ENCODE assay signal across 1 cellular context in genomic region chr4:128810871-128811570, GRCh38.
TF ChIP-seq lines count a peak whose summit lies in the region.

No MANE protein-coding gene starts in this region.

TF ChIP-seq in K562, 482 proteins besides CTCF, POLR2A, EP300 and RAD21 (continued from another document and continues in another):
- TF ChIP-seq CHD7 (IDR thresholded peaks at IDR 0.05; ENCODE audit: low read depth, low read length) (no peak), ZNF436 (CRISPR knock-in tag; IDR thresholded peaks at IDR 0.05) (no peak), ZNF695 (CRISPR knock-in tag; IDR thresholded peaks at IDR 0.05) (no peak), DLX4 (CRISPR knock-in tag; IDR thresholded peaks at IDR 0.05) (no peak), IRF1 (CRISPR knock-in tag; IDR thresholded peaks at IDR 0.05; ENCODE audit: borderline replicate concordance) (no peak), COPS2 (conservative IDR thresholded peaks at IDR 0.05) (no peak), TFE3 (CRISPR knock-in tag; IDR thresholded peaks at IDR 0.05) (no peak), YBX1 (IDR thresholded peaks at IDR 0.05) (no peak), TARDBP (IDR thresholded peaks at IDR 0.05) (no peak), RBM17 (IDR thresholded peaks at IDR 0.05; ENCODE audit: borderline replicate concordance, low read depth, low read length) (no peak), HOXB6 (CRISPR knock-in tag; IDR thresholded peaks at IDR 0.05; ENCODE audit: borderline replicate concordance) (no peak), ETV6 (IDR thresholded peaks at IDR 0.05; ENCODE audit: borderline replicate concordance in 1 of 2, low read depth in 2 of 2, low read length in 1 of 2) (no peak), ETV6 (CRISPR knock-in tag; IDR thresholded peaks at IDR 0.05; ENCODE audit: borderline replicate concordance) (peak; percentile 84; the same call in 1 of the 2 replicates), PHB (CRISPR knock-in tag; IDR thresholded peaks at IDR 0.05) (no peak), MTF1 (CRISPR knock-in tag; IDR thresholded peaks at IDR 0.05; ENCODE audit: borderline replicate concordance) (no peak), SPI1 (IDR thresholded peaks at IDR 0.05; ENCODE audit: borderline replicate concordance, low read depth, low read length) (no peak), BRD4 (IDR thresholded peaks at IDR 0.05) (peak; percentile 77; the same call in 1 of the 2 replicates), BRCA1 (IDR thresholded peaks at IDR 0.05) (no peak), BRCA1 (CRISPR knock-in tag; IDR thresholded peaks at IDR 0.05) (no peak), RUNX1 (IDR thresholded peaks at IDR 0.05; ENCODE audit: low read depth) (no peak), ARID3A (IDR thresholded peaks at IDR 0.05; ENCODE audit: borderline replicate concordance, low read depth, low read length) (no peak), NBN (IDR thresholded peaks at IDR 0.05; ENCODE audit: low read depth) (no peak), TSHZ1 (CRISPR knock-in tag; IDR thresholded peaks at IDR 0.05) (no peak), MCM5 (IDR thresholded peaks at IDR 0.05; ENCODE audit: low read depth) (no peak), MBD1 (CRISPR knock-in tag; IDR thresholded peaks at IDR 0.05) (no peak), ZC3H8 (IDR thresholded peaks at IDR 0.05) (no peak), CAMTA2 (CRISPR knock-in tag; conservative IDR thresholded peaks at IDR 0.05) (no peak), HNRNPH1 (optimal IDR thresholded peaks at IDR 0.05; ENCODE audit: low read depth, low read length) (no peak), CEBPG (CRISPR knock-in tag; IDR thresholded peaks at IDR 0.05) (no peak), CEBPG (tag; conservative IDR thresholded peaks at IDR 0.05 in 1 of 2, IDR thresholded peaks at IDR 0.05 in 1 of 2) (no peak), ZNF133 (CRISPR knock-in tag; IDR thresholded peaks at IDR 0.05) (no peak), SETDB1 (IDR thresholded peaks at IDR 0.05; ENCODE audit: low read length) (no peak), GTF3C2 (IDR thresholded peaks at IDR 0.05; ENCODE audit: borderline replicate concordance, extremely low read depth, insufficient read length) (no peak), SMARCB1 (IDR thresholded peaks at IDR 0.05; ENCODE audit: insufficient read length, low read depth) (no peak), ZNF197 (CRISPR knock-in tag; IDR thresholded peaks at IDR 0.05; ENCODE audit: low read depth) (no peak), ZNF507 (tag; conservative IDR thresholded peaks at IDR 0.05) (no peak), ADNP (tag; IDR thresholded peaks at IDR 0.05) (no peak)
